Comparison of ENCODE assay signal across 9 cellular contexts in genomic region chr4:118765399-118765798, GRCh38.
A peak's percentile ranks its signal among the peaks of the same experiment; 100 is the strongest.
DNase-seq lines count a peak whose midpoint lies in the region; ATAC-seq and TF ChIP-seq lines count a peak whose summit lies in the region.
"Had no signal": no experiment of that assay in that cellular context is flagged by ENCODE, and none has a peak within 500 bp of the region (broad histone marks: within the 10 kb centered on the region; RNA-seq: fewer than 3 reads in every experiment).

No MANE protein-coding gene starts in this region.

- no peak for ATAC-seq in GM18505 (IDR thresholded peaks at IDR 0.05; ENCODE audit: unreplicated experiment)
- no peak for ATAC-seq in GM19395 (IDR thresholded peaks at IDR 0.05; ENCODE audit: unreplicated experiment)
- ATAC-seq in HG02973 (IDR thresholded peaks at IDR 0.05; ENCODE audit: unreplicated experiment) = no peak

- H3K4me3 ChIP-seq in dorsolateral prefrontal cortex = no peak overlapping the region

- H3K27me3 Mint-ChIP-seq in nephron (ENCODE audit: low read depth) = no peaks in the 10 kb centered on the region

- no peak for TF ChIP-seq POLR2A in GM18505 (IDR thresholded peaks at IDR 0.05; ENCODE audit: borderline replicate concordance, extremely low read depth, insufficient read depth, insufficient read length)

- peak; percentile 76 for DNase-seq in AG08396 (ENCODE audit: low spot score)
- DNase-seq in NCI-H82 treated with DMSO at 0.1 percent for 48 hours (lab: John Stamatoyannopoulos, UW; ENCODE audit: unreplicated experiment) = peak; percentile 90
- DNase-seq in epithelial cell of prostate (ENCODE audit: low read depth, low spot score) = peak; percentile 59
- no peak for DNase-seq in dorsolateral prefrontal cortex
- DNase-seq: NCI-H1092 had no signal

- H3K4me1 Mint-ChIP-seq in nephron = peaks cover 80% of the 10 kb centered on the region

- peaks cover 33% of the 10 kb centered on the region for H3K36me3 Mint-ChIP-seq in nephron (ENCODE audit: low read depth)

- H3K27me3 ChIP-seq in dorsolateral prefrontal cortex = no peaks in the 10 kb centered on the region

- no peak overlapping the region for H3K4me3 Mint-ChIP-seq in nephron

- peak overlapping the region; percentile 14 for H3K27ac ChIP-seq in epithelial cell of prostate
- peak overlapping the region in 15 of 59 donors; percentile 4 to 68 (median 15) for H3K27ac ChIP-seq in dorsolateral prefrontal cortex

- H3K9me3 Mint-ChIP-seq in nephron = no peaks in the 10 kb centered on the region

- intact Hi-C loops in dorsolateral prefrontal cortex (cut with DNase I) = no loop called here

- no peak for TF ChIP-seq CTCF in nephron (IDR thresholded peaks at IDR 0.05; ENCODE audit: unreplicated experiment in 3 of 3)
- TF ChIP-seq CTCF in dorsolateral prefrontal cortex (IDR thresholded peaks at IDR 0.05 in 54 of 56, conservative IDR thresholded peaks at IDR 0.05 in 2 of 56; ENCODE audit: low read depth in 1 of 56, partially characterized antibody in 56 of 56) = no peak

- peak overlapping the region; percentile 87 to 97 (median 88) for H3K27ac Mint-ChIP-seq in nephron

Comparison
In these comparisons a context has a peak if more than half of its experiments do, and no peak if none do; other contexts are left out.
1. DNase-seq: peak in AG08396 (single experiment), NCI-H82 treated with DMSO at 0.1 percent for 48 hours (single experiment) and epithelial cell of prostate (single experiment); none in dorsolateral prefrontal cortex (0 of 10).